In the genomic region with DNA sequence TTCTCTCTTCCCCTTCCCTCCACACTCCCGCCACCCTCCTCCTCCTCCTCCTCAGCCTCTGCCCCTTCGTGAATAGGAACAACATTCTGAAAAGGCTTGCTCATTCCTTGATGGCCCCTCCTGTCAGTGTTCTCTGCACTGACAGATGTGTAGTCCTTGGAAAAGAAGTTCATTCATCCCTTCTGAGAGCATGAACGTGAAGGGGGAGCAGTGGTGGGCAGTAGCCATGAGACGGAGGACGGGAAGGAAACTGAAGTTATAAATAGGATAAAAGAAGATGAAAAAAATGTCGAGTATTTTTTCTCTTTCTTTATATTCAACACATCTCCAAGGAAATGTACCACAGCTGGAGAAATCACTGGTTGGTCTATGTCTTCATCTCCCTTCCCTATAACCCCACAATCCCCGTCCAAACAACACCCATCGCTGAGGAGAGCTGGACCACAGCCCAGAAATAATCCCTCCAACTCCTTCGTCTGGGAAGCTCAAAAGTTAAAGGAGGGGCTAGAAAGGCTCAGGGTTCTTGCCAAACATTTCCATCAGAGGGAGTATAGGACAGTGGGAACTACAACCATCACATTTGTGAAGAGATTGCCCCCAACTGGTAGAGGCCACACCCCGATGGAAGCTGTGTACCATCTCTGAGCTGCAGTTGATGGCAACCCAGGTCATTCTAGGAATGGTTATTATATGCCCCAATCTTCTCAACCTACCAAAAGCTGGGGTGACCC, we compare ENCODE assay signal across 8 cellular contexts. TPM values are rescaled to one million over a fixed set of nuclear protein-coding genes. Genes with fewer than 3 reads are reported as not detected.
DNase-seq lines count a peak whose midpoint lies in the region; ATAC-seq and TF ChIP-seq lines count a peak whose summit lies in the region.

No MANE protein-coding gene starts in this region.

- H3K9me3 ChIP-seq in heart left ventricle: no peaks in the 10 kb centered on the region
- no peaks in the 10 kb centered on the region for H3K9me3 ChIP-seq in SU-DHL-6 (ENCODE audit: insufficient read depth, low read length)
- no peaks in the 10 kb centered on the region for H3K9me3 ChIP-seq in upper lobe of right lung
- H3K9me3 ChIP-seq in testis: no peaks in the 10 kb centered on the region

- H3K4me2 ChIP-seq in SU-DHL-6 (ENCODE audit: low read depth, low read length, poor library complexity, severe bottlenecking): peak overlapping the region; percentile 79

- H2AFZ ChIP-seq in SU-DHL-6 (ENCODE audit: low read depth, low read length, severe bottlenecking): no peak overlapping the region

- TF ChIP-seq CTCF in heart left ventricle (IDR thresholded peaks at IDR 0.05): peak in 11 of 12 donors; percentile 20 to 51 (median 33)
- TF ChIP-seq CTCF in SU-DHL-6 (IDR thresholded peaks at IDR 0.05; ENCODE audit: insufficient read depth, low read length, poor library complexity, severe bottlenecking): peak; percentile 12
- TF ChIP-seq CTCF in upper lobe of right lung (IDR thresholded peaks at IDR 0.05): peak; percentile 24
- no peak for TF ChIP-seq CTCF in testis (IDR thresholded peaks at IDR 0.05)

- 30 to 39% (median 37%) methylated on average over 10 of the region's 10 CpGs for WGBS in heart left ventricle, 4 donors
- 44 to 53% methylated on average over 10 of the region's 10 CpGs for WGBS in testis, 2 donors

- H3K4me1 ChIP-seq in heart left ventricle (peaks cover 0 to 58% (median 26%) of the 10 kb centered on the region in 12 donors), upper lobe of right lung (peaks cover 32% of the 10 kb centered on the region), testis (no peaks in the 10 kb centered on the region)

- ATAC-seq in heart left ventricle (peak in 2 of 4 donors; percentile 21 to 44), left cardiac atrium (peak; percentile 13 to 43), upper lobe of right lung (no peak), HG02678 (IDR thresholded peaks at IDR 0.05; ENCODE audit: unreplicated experiment) (no peak), HG03025 (IDR thresholded peaks at IDR 0.05; ENCODE audit: low FRiP score, unreplicated experiment) (no peak)

- peak overlapping the region in 11 of 12 donors; percentile 7 to 63 (median 29) for H3K27ac ChIP-seq in heart left ventricle
- peak overlapping the region; percentile 96 for H3K27ac ChIP-seq in SU-DHL-6 (ENCODE audit: low read depth, low read length)
- no peak overlapping the region for H3K27ac ChIP-seq in upper lobe of right lung
- H3K27ac ChIP-seq in testis: no peak overlapping the region

- peak in 3 of 5 donors; percentile 43 to 60 (median 58) for DNase-seq in heart left ventricle
- DNase-seq in cardiac septum (ENCODE audit: low spot score): no peak
- DNase-seq in left cardiac atrium: no peak
- no peak for DNase-seq in upper lobe of right lung
- DNase-seq in testis: no peak

- intact Hi-C loops in heart left ventricle (cut with DNase I) (loop anchor here in 8 of 10 donors (2.0 to 10.0 kb wide), 10 partner anchors 42 to 379 kb away; no protein-coding TSS in a partner anchor), cardiac septum (cut with DNase I) (loop anchor here (10.0 kb wide), 1 partner anchor 379 kb away; no protein-coding TSS in a partner anchor), left cardiac atrium (cut with DNase I) (loop anchor here in 1 of 2 donors (10.0 kb wide), 2 partner anchors 71 to 259 kb away; no protein-coding TSS in a partner anchor), upper lobe of right lung (cut with DNase I) (loop anchor here (5.0 kb wide), 1 partner anchor 37 kb away; no protein-coding TSS in a partner anchor), testis (cut with DNase I; ENCODE audit: low total_unique reads) (no loop called here)

- H3K9ac ChIP-seq in SU-DHL-6 (ENCODE audit: low read length): peak overlapping the region; percentile 53

- H3K27me3 ChIP-seq in heart left ventricle (no peaks in the 10 kb centered on the region), SU-DHL-6 (ENCODE audit: low read length) (no peaks in the 10 kb centered on the region), upper lobe of right lung (no peaks in the 10 kb centered on the region), testis (no peaks in the 10 kb centered on the region)

- H3K36me3 ChIP-seq in heart left ventricle (peaks cover 0 to 3% (median 0%) of the 10 kb centered on the region in 9 donors), SU-DHL-6 (ENCODE audit: low read length) (no peaks in the 10 kb centered on the region), upper lobe of right lung (no peaks in the 10 kb centered on the region), testis (ENCODE audit: low read depth, missing control alignments) (no peaks in the 10 kb centered on the region)

- no peaks in the 10 kb centered on the region for H3K79me2 ChIP-seq in SU-DHL-6 (ENCODE audit: insufficient read depth, low read length)

- H3K4me3 ChIP-seq in heart left ventricle (peak overlapping the region in 1 of 12 donors; percentile 8), SU-DHL-6 (ENCODE audit: insufficient read depth, low read length, poor library complexity, severe bottlenecking) (peak overlapping the region; percentile 34), upper lobe of right lung (no peak overlapping the region), testis (no peak overlapping the region)

- no peaks in the 10 kb centered on the region for H4K20me1 ChIP-seq in SU-DHL-6 (ENCODE audit: low read depth, low read length)

- TF ChIP-seq POLR2A in heart left ventricle (IDR thresholded peaks at IDR 0.05) (no peak), testis (IDR thresholded peaks at IDR 0.05) (no peak)

- peaks cover 31% of the 10 kb centered on the region for H3F3A ChIP-seq in SU-DHL-6 (ENCODE audit: insufficient read depth)

- no peaks in the 10 kb centered on the region for H3K9me2 ChIP-seq in SU-DHL-6 (replicated peaks; ENCODE audit: insufficient read depth, low read length)

RNA-seq across cellular contexts. Expression of a gene that starts 33.5 kb away (rescaled TPM):
- 100 to 1,000 TPM in 1 of 9 donors, 10 to 100 TPM in 8; 39.3 to 101 (median 45.9) TPM for total RNA-seq in heart left ventricle
- polyA plus RNA-seq in heart left ventricle: 10 to 100 TPM; 18.4 to 37.0 TPM
- total RNA-seq in cardiac septum: 54.2 TPM
- total RNA-seq in left cardiac atrium: 10 to 100 TPM; 52.7 to 68.5 TPM
- 121 TPM for total RNA-seq in upper lobe of right lung
- total RNA-seq in testis: 10 to 100 TPM; 15.1 to 15.3 TPM
- 21.1 TPM for polyA plus RNA-seq in testis (ENCODE audit: insufficient read depth, low read depth, low replicate concordance)

Comparison
In these comparisons a context has a peak if more than half of its experiments do, and no peak if none do; other contexts are left out.
1. DNase-seq: peak in heart left ventricle (3 of 5); none in cardiac septum (single experiment), left cardiac atrium (single experiment), upper lobe of right lung (single experiment) and testis (single experiment).
2. ATAC-seq: peak in left cardiac atrium (2 of 2); none in upper lobe of right lung (single experiment), HG02678 (single experiment) and HG03025 (single experiment).
3. H3K27ac ChIP-seq: peak in heart left ventricle (11 of 12) and SU-DHL-6 (single experiment); none in upper lobe of right lung (single experiment) and testis (0 of 2).
4. CTCF ChIP-seq: peak in heart left ventricle (11 of 12), SU-DHL-6 (single experiment) and upper lobe of right lung (single experiment); none in testis (0 of 3).